In genomic region chr12:6539276-6540134, GRCh38 we compare ENCODE assay signal across 8 cellular contexts. TPM values are rescaled to one million over a fixed set of nuclear protein-coding genes. Genes with fewer than 3 reads are reported as not detected.
DNase-seq lines count a peak whose midpoint lies in the region; ATAC-seq, FAIRE-seq and TF ChIP-seq lines count a peak whose summit lies in the region.

No MANE protein-coding gene starts in this region.

- no peaks in the 10 kb centered on the region for H3K9me1 ChIP-seq in endothelial cell of umbilical vein (replicated peaks; ENCODE audit: control insufficient read depth, extremely low read depth, insufficient read depth, low read length)

- intact Hi-C loops in Panc1 (cut with micrococcal nuclease; ENCODE audit: unreplicated experiment) (no loop called here), endothelial cell of umbilical vein (cut with micrococcal nuclease) (loop anchor here (1.0 kb wide), 1 partner anchor 9 kb away; no protein-coding TSS in a partner anchor)

- H3K27ac ChIP-seq in Panc1 (ENCODE audit: low read length) (peak overlapping the region; percentile 44; the same call in 1 of the 2 replicates), endothelial cell of umbilical vein (ENCODE audit: insufficient read depth, low read depth, low read length) (no peak overlapping the region)

- BruUV-seq in Panc1 (replicated peaks; lab: Mats Ljungman, UMichigan) (no TSS peak), endothelial cell of umbilical vein (replicated peaks; lab: Mats Ljungman, UMichigan) (TSS peak; percentile 53)

- DNase-seq in GM10248 (ENCODE audit: extremely low spot score) (peak; percentile 32), Panc1 (ENCODE audit: low read depth, low spot score) (no peak), endothelial cell of umbilical vein (ENCODE audit: low read depth, low spot score) (no peak), progenitor cell of endocrine pancreas (ENCODE audit: low spot score, unreplicated experiment) (no peak), CD1c-positive myeloid dendritic cell (ENCODE audit: extremely low spot score) (no peak), urothelium cell line (ENCODE audit: low spot score) (no peak)
- no peak for DNase-seq in stimulated activated CD4-positive, alpha-beta T cell treated with anti-CD3 and anti-CD28 coated beads, Interleukin-4, amount 100 ng/mL, for 4 hours

- H3K4me2 ChIP-seq in endothelial cell of umbilical vein (ENCODE audit: insufficient read depth, low read length) = no peak overlapping the region

- CTCF ChIA-PET in GM10248 (lab: Yijun Ruan, JAX) = interaction anchor here (0.6 to 11.4 kb wide), 25 partner anchors 7 to 344 kb away, joined by 3 to 280 read pairs (median 5); partner anchors contain the start of genes CD27, IFFO1, NOP2 and TAPBPL
- CTCF ChIA-PET in Panc1 (lab: Charles Lee) = interaction anchor here (0.6 to 0.7 kb wide), 2 partner anchors 65 to 159 kb away, joined by 3 to 4 read pairs; no protein-coding TSS in a partner anchor
- CTCF ChIA-PET in endothelial cell of umbilical vein (lab: Charles Lee) = interaction anchor here (1.1 to 7.0 kb wide), 8 partner anchors 11 to 115 kb away, joined by 3 to 145 read pairs (median 19); partner anchors contain the start of genes IFFO1, MRPL51 and VAMP1

- TF ChIP-seq CTCF in GM10248 (IDR thresholded peaks at IDR 0.05; ENCODE audit: control extremely low read depth, extremely low read depth, low read depth, missing control alignments) = no peak
- no peak; the same call in 1 of the 2 replicates for TF ChIP-seq CTCF in Panc1 (IDR thresholded peaks at IDR 0.05)
- TF ChIP-seq CTCF in endothelial cell of umbilical vein (IDR thresholded peaks at IDR 0.05; ENCODE audit: extremely low read depth in 1 of 2, insufficient read depth in 1 of 2, low read depth in 1 of 2, low read length in 2 of 2) = no peak
- no peak for TF ChIP-seq CTCF in progenitor cell of endocrine pancreas (IDR thresholded peaks at IDR 0.05; ENCODE audit: unreplicated experiment)

- peaks cover 7% of the 10 kb centered on the region for H3K36me3 ChIP-seq in Panc1 (ENCODE audit: control insufficient read depth, insufficient read depth, low read length)
- H3K36me3 ChIP-seq in endothelial cell of umbilical vein (ENCODE audit: control insufficient read depth in 2 of 2, extremely low read depth in 1 of 2, insufficient read depth in 2 of 2, low read length in 2 of 2) = peaks cover 19 to 31% of the 10 kb centered on the region in 2 experiments

- peaks cover 20% of the 10 kb centered on the region for H3K36me3 Mint-ChIP-seq in progenitor cell of endocrine pancreas (ENCODE audit: insufficient read depth)

- no peak for TF ChIP-seq POLR2A in endothelial cell of umbilical vein (IDR thresholded peaks at IDR 0.05; ENCODE audit: low read depth, low read length)

- no peak for FAIRE-seq in endothelial cell of umbilical vein (lab: Jason Lieb, UNC)
- no peak for FAIRE-seq in urothelium cell line (lab: Jason Lieb, UNC)

- H3K9ac ChIP-seq in endothelial cell of umbilical vein (replicated peaks; ENCODE audit: extremely low read depth, insufficient read depth, low read length) = no peak overlapping the region

- peaks cover 29% of the 10 kb centered on the region for H3K79me2 ChIP-seq in endothelial cell of umbilical vein (ENCODE audit: control insufficient read depth, insufficient read depth, low read length)

- H3K9me3 ChIP-seq in Panc1 (ENCODE audit: control insufficient read depth, insufficient read depth, low read depth, low read length) (no peaks in the 10 kb centered on the region), endothelial cell of umbilical vein (replicated peaks; ENCODE audit: control insufficient read depth, insufficient read depth, low read length) (no peaks in the 10 kb centered on the region)

- no peaks in the 10 kb centered on the region for H4K20me1 ChIP-seq in endothelial cell of umbilical vein (replicated peaks; ENCODE audit: control insufficient read depth, extremely low read depth, insufficient read depth, low read length)

- POLR2A ChIA-PET in GM10248 (lab: Yijun Ruan, JAX) = interaction anchor here (0.5 to 3.4 kb wide), 5 partner anchors 21 to 341 kb away, joined by 3 to 26 read pairs (median 3); partner anchors contain the start of gene VAMP1
- POLR2A ChIA-PET in Panc1 (lab: Charles Lee) = interaction anchor here (0.7 kb wide), 1 partner anchor 12 kb away, joined by 3 read pairs; no protein-coding TSS in a partner anchor
- POLR2A ChIA-PET in endothelial cell of umbilical vein (lab: Charles Lee) = interaction anchor here (0.5 to 1.4 kb wide), 4 partner anchors 13 to 204 kb away, joined by 3 to 6 read pairs (median 4); partner anchors contain the start of gene VAMP1

- ATAC-seq in Panc1 (peak; percentile 58), GM19023 (IDR thresholded peaks at IDR 0.05; ENCODE audit: unreplicated experiment) (no peak)

- no peak overlapping the region for H2AFZ ChIP-seq in endothelial cell of umbilical vein (ENCODE audit: low read depth, low read length)

- H3K27me3 ChIP-seq in Panc1 (ENCODE audit: control insufficient read depth, insufficient read depth, low read length) (no peaks in the 10 kb centered on the region), endothelial cell of umbilical vein (ENCODE audit: control insufficient read depth in 2 of 2, insufficient read depth in 2 of 2, low read length in 2 of 2) (no peaks in the 10 kb centered on the region)

- peak overlapping the region; percentile 2 for H3K27ac Mint-ChIP-seq in progenitor cell of endocrine pancreas

- in situ Hi-C loops in Panc1 (cut with HindIII; ENCODE audit: low pct_unique_long_range_greater_than_20kb, low sequenced_read_pairs) = no loop called here

- peaks cover 21% of the 10 kb centered on the region for H3K4me1 Mint-ChIP-seq in progenitor cell of endocrine pancreas (ENCODE audit: low read depth)

- H3K4me3 ChIP-seq in Panc1 (ENCODE audit: low read depth in 2 of 2, low read length in 2 of 2) = peak overlapping the region in 1 of 2 experiments; percentile 27; a peak in 1 of 4 replicates
- no peak overlapping the region for H3K4me3 ChIP-seq in endothelial cell of umbilical vein (replicated peaks in 1 of 3; ENCODE audit: insufficient read depth in 1 of 3, low read depth in 1 of 3, low read length in 3 of 3)

- dilution Hi-C loops in endothelial cell of umbilical vein (cut with MboI; ENCODE audit: extremely low pct_ligation_motif_present, low sequenced_read_pairs) = no loop called here

- H3K27me3 Mint-ChIP-seq in progenitor cell of endocrine pancreas = no peaks in the 10 kb centered on the region

- no peak overlapping the region for H3K4me3 Mint-ChIP-seq in progenitor cell of endocrine pancreas (ENCODE audit: low read depth)

- no peaks in the 10 kb centered on the region for H3K9me3 Mint-ChIP-seq in progenitor cell of endocrine pancreas (ENCODE audit: low read depth)

- H3K4me1 ChIP-seq in Panc1 (ENCODE audit: control insufficient read depth, insufficient read depth, low read length) (peaks cover 41% of the 10 kb centered on the region), endothelial cell of umbilical vein (ENCODE audit: control insufficient read depth, extremely low read depth, insufficient read depth, low read length) (peaks cover 39% of the 10 kb centered on the region)

RNA-seq across cellular contexts. Expression of gene GAPDH, which starts 5.2 kb away (rescaled TPM):
- total RNA-seq in Panc1 (2021; ENCODE audit: unreplicated experiment) (2,912 TPM), endothelial cell of umbilical vein (4,245 and 4,648 TPM in 2 replicates), progenitor cell of endocrine pancreas (2,230 and 2,287 TPM in 2 replicates)
- polyA plus RNA-seq in Panc1 (2012; ENCODE audit: insufficient read length) = 4,959 TPM
- polyA plus RNA-seq in endothelial cell of umbilical vein = 8,748 and 10,370 TPM in 2 replicates
- 9,573 and 9,900 TPM in 2 replicates for polyA plus RNA-seq in endothelial cell of umbilical vein (2011; cell fraction: cytosol; rRNA removed)
- 2,700 and 3,179 TPM in 2 replicates for polyA plus RNA-seq in endothelial cell of umbilical vein (2011; cell fraction: nucleus; rRNA removed)
- 5,034 and 5,687 TPM in 2 replicates for polyA plus RNA-seq in endothelial cell of umbilical vein (2012)
- polyA minus RNA-seq in endothelial cell of umbilical vein = 7,250 and 7,739 TPM in 2 replicates
- polyA minus RNA-seq in endothelial cell of umbilical vein (2011; cell fraction: cytosol; rRNA and poly(A)+ RNA removed) = 5,221 TPM
- polyA minus RNA-seq in endothelial cell of umbilical vein (2011; cell fraction: nucleus; rRNA and poly(A)+ RNA removed) = 818 and 923 TPM in 2 replicates

RNA-seq across cellular contexts. Expression of gene IFFO1, which starts 16.3 kb away (rescaled TPM):
- total RNA-seq in Panc1 (2021; ENCODE audit: unreplicated experiment) (0.36 TPM), endothelial cell of umbilical vein (26.4 and 27.7 TPM in 2 replicates), progenitor cell of endocrine pancreas (21.7 and 22.3 TPM in 2 replicates)
- 0.13 TPM for polyA plus RNA-seq in Panc1 (2012; ENCODE audit: insufficient read length)
- 41.0 and 41.2 TPM in 2 replicates for polyA plus RNA-seq in endothelial cell of umbilical vein
- 15.9 and 21.0 TPM in 2 replicates for polyA plus RNA-seq in endothelial cell of umbilical vein (2011; cell fraction: cytosol; rRNA removed)
- polyA plus RNA-seq in endothelial cell of umbilical vein (2011; cell fraction: nucleus; rRNA removed) = 156 and 161 TPM in 2 replicates
- 18.3 and 26.1 TPM in 2 replicates for polyA plus RNA-seq in endothelial cell of umbilical vein (2012)
- polyA minus RNA-seq in endothelial cell of umbilical vein = 19.2 and 20.3 TPM in 2 replicates
- polyA minus RNA-seq in endothelial cell of umbilical vein (2011; cell fraction: cytosol; rRNA and poly(A)+ RNA removed) = not detected
- 12.7 and 20.1 TPM in 2 replicates for polyA minus RNA-seq in endothelial cell of umbilical vein (2011; cell fraction: nucleus; rRNA and poly(A)+ RNA removed)

RNA-seq across cellular contexts. Expression of gene NOP2, which starts 28.6 kb away (rescaled TPM):
- total RNA-seq in Panc1 (2021; ENCODE audit: unreplicated experiment) (90.3 TPM), endothelial cell of umbilical vein (58.5 and 63.6 TPM in 2 replicates), progenitor cell of endocrine pancreas (95.9 and 96.0 TPM in 2 replicates)
- 61.6 TPM for polyA plus RNA-seq in Panc1 (2012; ENCODE audit: insufficient read length)
- polyA plus RNA-seq in endothelial cell of umbilical vein = 17.8 and 26.3 TPM in 2 replicates
- 28.3 and 30.1 TPM in 2 replicates for polyA plus RNA-seq in endothelial cell of umbilical vein (2011; cell fraction: cytosol; rRNA removed)
- 160 and 198 TPM in 2 replicates for polyA plus RNA-seq in endothelial cell of umbilical vein (2011; cell fraction: nucleus; rRNA removed)
- polyA plus RNA-seq in endothelial cell of umbilical vein (2012) = 44.4 and 58.0 TPM in 2 replicates
- 29.2 and 29.4 TPM in 2 replicates for polyA minus RNA-seq in endothelial cell of umbilical vein
- polyA minus RNA-seq in endothelial cell of umbilical vein (2011; cell fraction: cytosol; rRNA and poly(A)+ RNA removed) = 26.3 TPM
- 33.6 and 35.6 TPM in 2 replicates for polyA minus RNA-seq in endothelial cell of umbilical vein (2011; cell fraction: nucleus; rRNA and poly(A)+ RNA removed)

RNA-seq across cellular contexts. Expression of gene NCAPD2, which starts 45.6 kb away (rescaled TPM):
- total RNA-seq in Panc1 (2021; ENCODE audit: unreplicated experiment) (80.3 TPM), endothelial cell of umbilical vein (77.3 and 90.1 TPM in 2 replicates), progenitor cell of endocrine pancreas (97.4 and 99.1 TPM in 2 replicates)
- polyA plus RNA-seq in Panc1 (2012; ENCODE audit: insufficient read length) = 44.0 TPM
- polyA plus RNA-seq in endothelial cell of umbilical vein = 33.6 and 41.8 TPM in 2 replicates
- 51.2 and 57.2 TPM in 2 replicates for polyA plus RNA-seq in endothelial cell of umbilical vein (2011; cell fraction: cytosol; rRNA removed)
- polyA plus RNA-seq in endothelial cell of umbilical vein (2011; cell fraction: nucleus; rRNA removed) = 57.7 and 61.4 TPM in 2 replicates
- polyA plus RNA-seq in endothelial cell of umbilical vein (2012) = 32.3 and 64.2 TPM in 2 replicates
- 96.4 and 101 TPM in 2 replicates for polyA minus RNA-seq in endothelial cell of umbilical vein
- 117 TPM for polyA minus RNA-seq in endothelial cell of umbilical vein (2011; cell fraction: cytosol; rRNA and poly(A)+ RNA removed)
- polyA minus RNA-seq in endothelial cell of umbilical vein (2011; cell fraction: nucleus; rRNA and poly(A)+ RNA removed) = 40.0 and 76.8 TPM in 2 replicates

RNA-seq across cellular contexts. Expression of gene MRPL51, which starts 46.4 kb away (rescaled TPM):
- 194 TPM for total RNA-seq in Panc1 (2021; ENCODE audit: unreplicated experiment)
- polyA plus RNA-seq in Panc1 (2012; ENCODE audit: insufficient read length) = 85.5 TPM
- total RNA-seq in endothelial cell of umbilical vein = 267 and 273 TPM in 2 replicates
- 84.5 and 147 TPM in 2 replicates for polyA plus RNA-seq in endothelial cell of umbilical vein
- polyA plus RNA-seq in endothelial cell of umbilical vein (2011; cell fraction: cytosol; rRNA removed) = 159 and 183 TPM in 2 replicates
- 54.5 and 64.9 TPM in 2 replicates for polyA plus RNA-seq in endothelial cell of umbilical vein (2011; cell fraction: nucleus; rRNA removed)
- 256 and 305 TPM in 2 replicates for polyA plus RNA-seq in endothelial cell of umbilical vein (2012)
- 33.5 and 42.6 TPM in 2 replicates for polyA minus RNA-seq in endothelial cell of umbilical vein
- 41.8 TPM for polyA minus RNA-seq in endothelial cell of umbilical vein (2011; cell fraction: cytosol; rRNA and poly(A)+ RNA removed)
- polyA minus RNA-seq in endothelial cell of umbilical vein (2011; cell fraction: nucleus; rRNA and poly(A)+ RNA removed) = 9.0 and 11.2 TPM in 2 replicates
- total RNA-seq in progenitor cell of endocrine pancreas = 279 and 297 TPM in 2 replicates

Comparison
In these comparisons a context has a peak if more than half of its experiments do, and no peak if none do; other contexts are left out.
1. RNA of gene IFFO1, which starts 16.3 kb away (total RNA-seq): 26.4 to 27.7 TPM in endothelial cell of umbilical vein and 21.7 to 22.3 TPM in progenitor cell of endocrine pancreas; 0.36 TPM in Panc1 (single experiment); every median in the first group is over 10 times any median in the second.